ENCODE assay signal across 33 cellular contexts in the genomic region with DNA sequence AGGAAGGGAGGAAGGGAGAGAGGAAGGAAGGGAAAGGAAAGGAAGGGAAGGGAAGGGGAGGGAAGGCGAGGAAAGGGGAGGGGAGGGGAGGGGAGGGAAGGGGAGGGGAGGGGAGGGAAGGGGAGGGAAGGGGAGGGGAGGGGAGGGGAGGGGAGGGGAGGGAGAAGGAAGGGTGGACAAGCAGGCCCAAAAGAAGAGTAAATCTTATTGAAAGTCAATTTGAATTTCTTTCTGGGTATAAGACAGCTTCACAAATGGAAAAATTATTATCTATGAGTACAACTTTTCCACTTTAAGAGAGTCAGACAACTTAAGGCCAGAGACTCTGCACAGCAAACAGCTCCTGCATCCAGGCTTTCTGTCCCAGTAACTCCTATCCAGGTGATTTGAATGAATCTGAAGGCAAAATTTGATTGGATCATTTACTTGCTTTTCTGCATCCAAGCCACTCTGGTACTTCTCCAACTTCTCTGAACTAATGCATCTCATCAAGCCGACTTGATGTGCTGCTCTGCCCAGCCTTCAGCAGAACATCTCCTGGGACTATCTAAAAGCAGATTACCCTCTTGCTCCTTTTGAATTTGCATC.
DNase-seq lines count a peak whose midpoint lies in the region; ATAC-seq, FAIRE-seq and TF ChIP-seq lines count a peak whose summit lies in the region.
"Had no signal": no experiment of that assay in that cellular context is flagged by ENCODE, and none has a peak within 500 bp of the region (broad histone marks: within the 10 kb centered on the region; RNA-seq: fewer than 3 reads in every experiment).

No MANE protein-coding gene starts in this region.

- ATAC-seq in HepG2 (no peak), right lobe of liver (no peak), HG02884 (IDR thresholded peaks at IDR 0.05; ENCODE audit: unreplicated experiment) (no peak)
- ATAC-seq: A549; CD8-positive, alpha-beta T cell had no signal

- BruUV-seq in HepG2 (replicated peaks; lab: Mats Ljungman, UMichigan) = no TSS peak

- FAIRE-seq in HepG2 (lab: Jason Lieb, UNC) (no peak), keratinocyte (lab: Jason Lieb, UNC) (peak; percentile 17)
- FAIRE-seq: A204.1, A549, D721Med had no signal

- CTCF ChIA-PET in HepG2 (lab: Yijun Ruan, JAX; ENCODE audit: low intra/inter-chr PET ratio, low total read pairs) = no interaction called here

- TF ChIP-seq RAD21 in HepG2 (CRISPR knock-in tag; IDR thresholded peaks at IDR 0.05) = no peak

- H3K4me3 ChIP-seq in HepG2 (replicated peaks in 1 of 3; ENCODE audit: insufficient read depth in 1 of 3, low read depth in 2 of 3, low read length in 3 of 3) (no peak overlapping the region), right lobe of liver (no peak overlapping the region), keratinocyte (ENCODE audit: control insufficient read depth in 2 of 3, extremely low read depth in 1 of 3, insufficient read depth in 2 of 3, low read depth in 1 of 3, low read length in 3 of 3) (no peak overlapping the region), osteoblast (ENCODE audit: insufficient read depth, low read length) (no peak overlapping the region)
- H3K4me3 ChIP-seq: A549; BLaER1; BLaER1 treated with 17β-estradiol and CSF1 and Interleukin-3, amounts not matched to agents 10 nM and 100 nM had no signal

- in situ Hi-C loops in HepG2 (cut with HindIII; ENCODE audit: extremely low pct_ligation_motif_present, low pct_unique_long_range_greater_than_20kb) = loop anchor here (25.0 kb wide), 1 partner anchor 980 kb away; no protein-coding TSS in a partner anchor

- no peaks in the 10 kb centered on the region for H4K20me1 ChIP-seq in HepG2 (ENCODE audit: insufficient read depth, low read length)
- no peaks in the 10 kb centered on the region for H4K20me1 ChIP-seq in keratinocyte (ENCODE audit: control insufficient read depth, extremely low read depth, insufficient read depth, low read length)
- H4K20me1 ChIP-seq in osteoblast (ENCODE audit: insufficient read depth, low read length) = no peaks in the 10 kb centered on the region
- H4K20me1 ChIP-seq: BLaER1; BLaER1 treated with 17β-estradiol and CSF1 and Interleukin-3, amounts not matched to agents 10 nM and 100 nM had no signal

- no peaks in the 10 kb centered on the region for H3K9me1 ChIP-seq in keratinocyte (ENCODE audit: control insufficient read depth, extremely low read depth, insufficient read depth, low read length)

- TF ChIP-seq EP300 in HepG2 (IDR thresholded peaks at IDR 0.05; ENCODE audit: low read depth in 2 of 2, low read length in 2 of 2) (no peak), HepG2 (CRISPR knock-in tag; IDR thresholded peaks at IDR 0.05; ENCODE audit: borderline replicate concordance) (no peak)

- 0% methylated on average over 2 of the region's 2 CpGs for WGBS in HepG2 (ENCODE audit: low lambda C conversion rate)
- 46% methylated on average over 1 of the region's 2 CpGs for WGBS in right lobe of liver (ENCODE audit: insufficient coverage, low coverage, low lambda C conversion rate, missing lambda C conversion rate)

- H3K36me3 ChIP-seq in HepG2 (replicated peaks in 1 of 2; ENCODE audit: control insufficient read depth in 1 of 2, insufficient read depth in 2 of 2, low read length in 2 of 2) (no peaks in the 10 kb centered on the region), right lobe of liver (no peaks in the 10 kb centered on the region), keratinocyte (ENCODE audit: control insufficient read depth in 2 of 2, extremely low read depth in 1 of 2, insufficient read depth in 2 of 2, low read length in 2 of 2) (no peaks in the 10 kb centered on the region), osteoblast (ENCODE audit: insufficient read depth, low read length) (no peaks in the 10 kb centered on the region)
- H3K36me3 ChIP-seq: BE2C; BLaER1; BLaER1 treated with 17β-estradiol and CSF1 and Interleukin-3, amounts not matched to agents 10 nM and 100 nM had no signal

- intact Hi-C loops in HepG2 (cut with micrococcal nuclease; ENCODE audit: unreplicated experiment) (no loop called here), right lobe of liver (cut with DNase I) (no loop called here)

- POLR2A ChIA-PET in HepG2 (lab: Yijun Ruan, JAX) = no interaction called here

- H3K27ac ChIP-seq in HepG2 (ENCODE audit: extremely low read length, insufficient read depth, low read length) = no peak overlapping the region
- H3K27ac ChIP-seq in right lobe of liver = no peak overlapping the region
- H3K27ac ChIP-seq in keratinocyte (ENCODE audit: control insufficient read depth, insufficient read depth, low read length) = no peak overlapping the region
- H3K27ac ChIP-seq in osteoblast (ENCODE audit: low read depth, low read length) = no peak overlapping the region
- H3K27ac ChIP-seq: 22Rv1; A549; BLaER1; BLaER1 treated with 17β-estradiol and CSF1 and Interleukin-3, amounts not matched to agents 10 nM and 100 nM; C4-2B had no signal

- H3K4me2 ChIP-seq in HepG2 (ENCODE audit: low read depth, low read length) = no peak overlapping the region
- H3K4me2 ChIP-seq in keratinocyte (ENCODE audit: control insufficient read depth, extremely low read depth, insufficient read depth, low read depth, low read length) = no peak overlapping the region
- H3K4me2 ChIP-seq in osteoblast (ENCODE audit: insufficient read depth, low read length) = no peak overlapping the region
- H3K4me2 ChIP-seq: A549; BLaER1; BLaER1 treated with 17β-estradiol and CSF1 and Interleukin-3, amounts not matched to agents 10 nM and 100 nM had no signal

- TF ChIP-seq POLR2A in HepG2 (IDR thresholded peaks at IDR 0.05; ENCODE audit: insufficient read depth in 1 of 2, low read depth in 2 of 2, low read length in 2 of 2) (no peak), right lobe of liver (IDR thresholded peaks at IDR 0.05) (no peak)

- H2AFZ ChIP-seq in HepG2 (ENCODE audit: low read length) (no peak overlapping the region), keratinocyte (ENCODE audit: control insufficient read depth, low read length) (no peak overlapping the region), osteoblast (ENCODE audit: low read length) (no peak overlapping the region)

- H3K79me2 ChIP-seq in HepG2 (ENCODE audit: insufficient read depth, low read length) (no peaks in the 10 kb centered on the region), keratinocyte (ENCODE audit: control insufficient read depth, insufficient read depth, low read length) (no peaks in the 10 kb centered on the region), osteoblast (ENCODE audit: insufficient read depth, low read length) (no peaks in the 10 kb centered on the region)

- H3K4me1 ChIP-seq in HepG2 (ENCODE audit: insufficient read depth, low read length) (no peaks in the 10 kb centered on the region), right lobe of liver (no peaks in the 10 kb centered on the region), keratinocyte (ENCODE audit: control insufficient read depth, extremely low read depth, insufficient read depth, low read length) (no peaks in the 10 kb centered on the region), osteoblast (ENCODE audit: insufficient read depth, low read length) (no peaks in the 10 kb centered on the region)
- H3K4me1 ChIP-seq: A549; BE2C; BLaER1; BLaER1 treated with 17β-estradiol and CSF1 and Interleukin-3, amounts not matched to agents 10 nM and 100 nM; Caco-2 had no signal

- TF ChIP-seq CTCF in HepG2 (CRISPR knock-in tag; IDR thresholded peaks at IDR 0.05) (no peak), right lobe of liver (IDR thresholded peaks at IDR 0.05) (no peak), keratinocyte (optimal IDR thresholded peaks at IDR 0.05 in 1 of 3, IDR thresholded peaks at IDR 0.05 in 1 of 3, conservative IDR thresholded peaks at IDR 0.05 in 1 of 3; ENCODE audit: extremely low read depth in 1 of 3, insufficient read depth in 2 of 3, low read length in 3 of 3) (no peak), osteoblast (IDR thresholded peaks at IDR 0.05; ENCODE audit: extremely low read depth, low read depth, low read length) (no peak)

- H3K9me3 ChIP-seq in HepG2 (ENCODE audit: low read length) (no peaks in the 10 kb centered on the region), right lobe of liver (no peaks in the 10 kb centered on the region), keratinocyte (ENCODE audit: control insufficient read depth, low read depth, low read length) (no peaks in the 10 kb centered on the region), osteoblast (ENCODE audit: low read depth, low read length) (no peaks in the 10 kb centered on the region)
- H3K9me3 ChIP-seq: A549; BE2C; BLaER1; BLaER1 treated with 17β-estradiol and CSF1 and Interleukin-3, amounts not matched to agents 10 nM and 100 nM; Caco-2 had no signal

- DNase-seq in HepG2 (ENCODE audit: low spot score) (no peak), right lobe of liver (no peak), keratinocyte (ENCODE audit: low read depth, low spot score) (no peak), osteoblast (ENCODE audit: insufficient read length, low spot score, missing footprints) (peak; percentile 56), MV-4-11 (lab: John Stamatoyannopoulos, UW) (no peak)
- DNase-seq: 8988T; ACHN; AML-193; BE2C; C1 segment of cervical spinal cord; Caco-2; Calu3; CD4-positive, alpha-beta memory T cell; CD4-positive, alpha-beta T cell; CD4-positive, CD25-positive, alpha-beta regulatory T cell; CD8-positive, alpha-beta memory T cell; CD8-positive, alpha-beta T cell; COR-L47; DMS 273 treated with DMSO at 0.1 percent for 48 hours; DMS153; DMS53; DMS79; DMS79 treated with DMSO at 0.1 percent for 48 hours; DND-41; EL had no signal

- dilution Hi-C loops in keratinocyte (cut with MboI; ENCODE audit: extremely low pct_ligation_motif_present, low sequenced_read_pairs) = loop anchor here (25.0 kb wide), 1 partner anchor 380 kb away; no protein-coding TSS in a partner anchor

- peaks cover 0 to 6% of the 10 kb centered on the region in 2 experiments; a peak in 1 of 5 replicates for H3K27me3 ChIP-seq in HepG2 (ENCODE audit: control insufficient read depth in 1 of 2, insufficient read depth in 2 of 2, low read length in 2 of 2)
- no peaks in the 10 kb centered on the region for H3K27me3 ChIP-seq in right lobe of liver
- H3K27me3 ChIP-seq in keratinocyte (ENCODE audit: control insufficient read depth, extremely low read depth, insufficient read depth, low read length) = no peaks in the 10 kb centered on the region
- no peaks in the 10 kb centered on the region for H3K27me3 ChIP-seq in osteoblast (ENCODE audit: insufficient read depth, low read length)
- H3K27me3 ChIP-seq: BLaER1; BLaER1 treated with 17β-estradiol and CSF1 and Interleukin-3, amounts not matched to agents 10 nM and 100 nM had no signal

- H3K9ac ChIP-seq in HepG2 (ENCODE audit: insufficient read depth, low read depth, low read length) (no peak overlapping the region), keratinocyte (ENCODE audit: control insufficient read depth, extremely low read depth, insufficient read depth, low read length) (no peak overlapping the region)
- H3K9ac ChIP-seq: BLaER1; BLaER1 treated with 17β-estradiol and CSF1 and Interleukin-3, amounts not matched to agents 10 nM and 100 nM had no signal

TF ChIP-seq in HepG2, 621 proteins besides CTCF, POLR2A, EP300 and RAD21 (continues in another document):
- peak; percentile 95 for TF ChIP-seq HNRNPK (IDR thresholded peaks at IDR 0.05; ENCODE audit: low read depth, low read length, poor library complexity, severe bottlenecking)
